Comparison of ENCODE assay signal across 17 cellular contexts in the genomic region with DNA sequence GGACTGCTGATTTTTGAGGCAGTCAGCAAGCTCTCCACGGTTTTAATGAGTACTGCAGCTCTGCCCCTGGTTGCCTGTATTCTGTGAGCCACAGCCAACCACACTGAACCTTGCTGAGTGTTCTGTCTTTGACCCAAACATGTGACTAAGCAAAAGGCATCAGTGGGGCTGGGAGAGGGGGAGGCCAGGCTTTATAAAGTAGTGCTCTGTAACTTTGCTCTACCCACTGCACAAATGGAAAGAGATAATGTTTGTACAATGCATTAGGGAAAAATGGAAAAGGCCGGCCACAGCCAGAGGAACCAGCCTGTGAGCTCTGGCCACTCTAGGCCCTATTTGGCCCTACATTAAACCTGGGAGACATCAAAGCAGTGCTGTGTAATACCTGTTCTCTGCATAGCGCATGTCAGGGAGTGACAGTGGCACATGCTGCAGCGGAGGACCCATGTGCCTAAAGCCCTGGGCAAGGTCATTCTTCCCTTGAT. TPM values are rescaled to one million over a fixed set of nuclear protein-coding genes. Genes with fewer than 3 reads are reported as not detected.
DNase-seq lines count a peak whose midpoint lies in the region; ATAC-seq, FAIRE-seq and TF ChIP-seq lines count a peak whose summit lies in the region.
"Had no signal": no experiment of that assay in that cellular context is flagged by ENCODE, and none has a peak within 500 bp of the region (broad histone marks: within the 10 kb centered on the region; RNA-seq: fewer than 3 reads in every experiment).

No MANE protein-coding gene starts in this region.

- peaks cover 28% of the 10 kb centered on the region for H3K4me1 ChIP-seq in A549
- H3K4me1 ChIP-seq in Loucy (ENCODE audit: insufficient read depth, low read length, poor library complexity, severe bottlenecking) = peaks cover 26% of the 10 kb centered on the region
- peaks cover 0 to 35% (median under 1%) of the 10 kb centered on the region in 12 donors for H3K4me1 ChIP-seq in heart left ventricle
- no peaks in the 10 kb centered on the region for H3K4me1 ChIP-seq in mesenchymal stem cell (ENCODE audit: control insufficient read depth, insufficient read depth, low read depth, low read length)
- no peaks in the 10 kb centered on the region for H3K4me1 ChIP-seq in small intestine (ENCODE audit: control insufficient read depth in 2 of 2, insufficient read depth in 1 of 2, low read depth in 1 of 2, low read length in 1 of 2)

- TF ChIP-seq POLR2A in A549 (IDR thresholded peaks at IDR 0.05; ENCODE audit: low read length) (no peak), heart left ventricle (IDR thresholded peaks at IDR 0.05) (no peak)

- no peak overlapping the region for H3K4me3 ChIP-seq in A549
- no peak overlapping the region for H3K4me3 ChIP-seq in Loucy (ENCODE audit: low read length, poor library complexity, severe bottlenecking)
- H3K4me3 ChIP-seq in heart left ventricle = no peak overlapping the region
- H3K4me3 ChIP-seq in mesenchymal stem cell (ENCODE audit: insufficient read depth in 1 of 2, low read depth in 1 of 2, low read length in 2 of 2) = no peak overlapping the region
- no peak overlapping the region for H3K4me3 ChIP-seq in small intestine (ENCODE audit: low read depth in 1 of 2, low read length in 2 of 2)

- TF ChIP-seq RAD21 in A549 (conservative IDR thresholded peaks at IDR 0.05 in 1 of 2, IDR thresholded peaks at IDR 0.05 in 1 of 2) = no peak

- peak overlapping the region in 1 of 2 experiments; percentile 40 for H3K18ac ChIP-seq in mesenchymal stem cell (ENCODE audit: low read depth in 1 of 2, low read length in 2 of 2)

- POLR2A ChIA-PET in A549 (lab: Yijun Ruan, JAX) = no interaction called here

- H3K23ac ChIP-seq in mesenchymal stem cell (ENCODE audit: low read length in 2 of 2) = peak overlapping the region in 1 of 2 experiments; percentile 80

- H3K27ac ChIP-seq in A549 = peak overlapping the region in 1 of 2 experiments; percentile 56; a peak in 3 of 6 replicates
- H3K27ac ChIP-seq in heart left ventricle = peak overlapping the region in 5 of 12 donors; percentile 23 to 43 (median 27)
- H3K27ac ChIP-seq in mesenchymal stem cell (ENCODE audit: low read length, poor library complexity, severe bottlenecking) = no peak overlapping the region
- H3K27ac ChIP-seq in small intestine (ENCODE audit: low read depth in 1 of 2, low read length in 1 of 2) = no peak overlapping the region
- H3K27ac ChIP-seq: C4-2B had no signal

- 75% methylated on average over 4 of the region's 4 CpGs for WGBS in A549 (ENCODE audit: missing lambda C conversion rate)
- 67 to 72% (median 69%) methylated on average over 4 of the region's 4 CpGs for WGBS in heart left ventricle, 4 donors
- WGBS in mesenchymal stem cell = 89% methylated on average over 4 of the region's 4 CpGs
- 82 to 86% (median 84%) methylated on average over 4 of the region's 4 CpGs for WGBS in small intestine, 3 donors

- H3K27me3 ChIP-seq in Loucy (ENCODE audit: insufficient read depth, low read length, poor library complexity, severe bottlenecking) (no peaks in the 10 kb centered on the region), heart left ventricle (no peaks in the 10 kb centered on the region), mesenchymal stem cell (ENCODE audit: control insufficient read depth in 1 of 2, insufficient read depth in 1 of 2, low read length in 2 of 2) (no peaks in the 10 kb centered on the region), small intestine (ENCODE audit: control insufficient read depth in 2 of 2, insufficient read depth in 2 of 2, low read length in 2 of 2) (no peaks in the 10 kb centered on the region)

- TF ChIP-seq EP300 in A549 (IDR thresholded peaks at IDR 0.05) = no peak

- no peak for FAIRE-seq in A549 (lab: Jason Lieb, UNC)
- no peak for FAIRE-seq in small intestine (lab: Jason Lieb, UNC)
- FAIRE-seq: GM19239 had no signal

- H2AK5ac ChIP-seq in mesenchymal stem cell (ENCODE audit: low read length, severe bottlenecking) = no peak overlapping the region

- DNase-seq in A549 (ENCODE audit: low read depth in 1 of 2, low spot score in 1 of 2) (no peak), heart left ventricle (no peak), mesenchymal stem cell (peak; percentile 14), NCI-H1436 (lab: John Stamatoyannopoulos, UW) (no peak), small intestine (no peak)
- DNase-seq: DMS 273 treated with DMSO at 0.1 percent for 48 hours; EL; NCI-H187 treated with DMSO at 0.1 percent for 48 hours; NCI-H345; NCI-H526; NK-92 treated with Interleukin-12 subunit alpha and Interleukin-12 subunit beta, amount 100 ng/mL, for 24 hours; OCI-M1 had no signal

- no peak overlapping the region for H2BK120ac ChIP-seq in mesenchymal stem cell (ENCODE audit: low read depth, low read length)

- peak; percentile 54 to 70; a peak in 4 of 6 replicates for ATAC-seq in A549
- peak; percentile 33 to 77 (median 64) for ATAC-seq in heart left ventricle
- ATAC-seq in HG03135 (IDR thresholded peaks at IDR 0.05; ENCODE audit: unreplicated experiment) = no peak
- ATAC-seq in HG03139 (IDR thresholded peaks at IDR 0.05; ENCODE audit: unreplicated experiment) = no peak

- H4K20me1 ChIP-seq in Loucy (ENCODE audit: insufficient read depth, low read length, poor library complexity, severe bottlenecking) = no peaks in the 10 kb centered on the region

- H2BK5ac ChIP-seq in mesenchymal stem cell (ENCODE audit: low read depth, low read length, poor library complexity, severe bottlenecking) = no peak overlapping the region

- TF ChIP-seq CTCF in A549 (IDR thresholded peaks at IDR 0.05) (no peak), Loucy (conservative IDR thresholded peaks at IDR 0.05; ENCODE audit: low read length) (no peak), heart left ventricle (IDR thresholded peaks at IDR 0.05) (no peak)

- H3K36me3 ChIP-seq in Loucy (ENCODE audit: insufficient read depth, low read length) (no peaks in the 10 kb centered on the region), heart left ventricle (no peaks in the 10 kb centered on the region), mesenchymal stem cell (ENCODE audit: control insufficient read depth in 1 of 2, insufficient read depth in 2 of 2, low read depth in 1 of 2, low read length in 2 of 2) (no peaks in the 10 kb centered on the region), small intestine (ENCODE audit: control insufficient read depth in 2 of 2, insufficient read depth in 2 of 2, low read length in 2 of 2) (no peaks in the 10 kb centered on the region)

- H3K4me2 ChIP-seq in A549 = no peak overlapping the region
- H3K4me2 ChIP-seq in Loucy (ENCODE audit: low read depth, low read length, poor library complexity, severe bottlenecking) = peak overlapping the region; percentile 7
- no peak overlapping the region for H3K4me2 ChIP-seq in mesenchymal stem cell (ENCODE audit: low read length, poor library complexity, severe bottlenecking)

- no peaks in the 10 kb centered on the region for H3K9me2 ChIP-seq in Loucy (replicated peaks; ENCODE audit: low read depth, low read length)

- no peak overlapping the region for H2BK15ac ChIP-seq in mesenchymal stem cell (ENCODE audit: low read depth, poor library complexity, severe bottlenecking)

- peak overlapping the region; percentile 27 for H4K8ac ChIP-seq in mesenchymal stem cell (ENCODE audit: low read length)

- no peaks in the 10 kb centered on the region for H3F3A ChIP-seq in Loucy (ENCODE audit: low read depth)

- no peak overlapping the region for H3K14ac ChIP-seq in mesenchymal stem cell (ENCODE audit: low read length in 2 of 2)

- peak overlapping the region; percentile 18 for H4K91ac ChIP-seq in mesenchymal stem cell (ENCODE audit: low read length)

- peak overlapping the region in 1 of 2 experiments; percentile 24 for H3K4ac ChIP-seq in mesenchymal stem cell (ENCODE audit: low read depth in 1 of 2, low read length in 2 of 2)

- intact Hi-C loops in heart left ventricle (cut with DNase I) = loop anchor here in 2 of 10 donors (5.0 kb wide), 2 partner anchors 96 to 146 kb away; a partner anchor contains a TSS

- H3K9ac ChIP-seq in Loucy (ENCODE audit: low read depth, low read length, poor library complexity, severe bottlenecking) (no peak overlapping the region), mesenchymal stem cell (ENCODE audit: low read length) (no peak overlapping the region)

- CTCF ChIA-PET in A549 (lab: Yijun Ruan, JAX) = interaction anchor here (1.1 to 1.6 kb wide), 2 partner anchors 99 kb away, joined by 4 read pairs; a partner anchor contains a TSS

- H2AFZ ChIP-seq in Loucy (ENCODE audit: low read length) = peak overlapping the region; percentile 41; the same call in 1 of the 2 replicates
- H2AFZ ChIP-seq in mesenchymal stem cell (ENCODE audit: low read depth, low read length) = no peak overlapping the region

- no peaks in the 10 kb centered on the region for H3K9me3 ChIP-seq in A549
- H3K9me3 ChIP-seq in Loucy (ENCODE audit: insufficient read depth, low read depth, low read length) = no peaks in the 10 kb centered on the region
- no peaks in the 10 kb centered on the region for H3K9me3 ChIP-seq in heart left ventricle
- H3K9me3 ChIP-seq in mesenchymal stem cell (ENCODE audit: control insufficient read depth, low read length) = no peaks in the 10 kb centered on the region
- no peaks in the 10 kb centered on the region for H3K9me3 ChIP-seq in small intestine (ENCODE audit: control insufficient read depth, low read depth)

- no peak overlapping the region for H2BK12ac ChIP-seq in mesenchymal stem cell (ENCODE audit: low read length in 2 of 2)

- no peaks in the 10 kb centered on the region for H3K79me1 ChIP-seq in mesenchymal stem cell (replicated peaks; ENCODE audit: low read length, poor library complexity, severe bottlenecking)

- no peaks in the 10 kb centered on the region for H3K79me2 ChIP-seq in Loucy (ENCODE audit: insufficient read depth, low read length)

TF ChIP-seq in A549, 52 proteins besides CTCF, POLR2A, EP300 and RAD21 (continues in another document):
- TF ChIP-seq MAFK (IDR thresholded peaks at IDR 0.05; ENCODE audit: partially characterized antibody) (no peak), RFX5 (IDR thresholded peaks at IDR 0.05) (no peak), TP53 (CRISPR knock-in tag; IDR thresholded peaks at IDR 0.05) (no peak), ZSCAN20 (CRISPR knock-in tag; IDR thresholded peaks at IDR 0.05) (no peak)

RNA-seq across cellular contexts. Expression of a gene that starts 22.0 kb away (rescaled TPM):
- polyA plus RNA-seq in A549 (2011; rRNA removed) = 0.20 and 0.32 TPM in 2 replicates
- 0.08 and 0.13 TPM in 2 replicates for polyA plus RNA-seq in A549 (2012; cell fraction: cytosol; rRNA removed)
- polyA plus RNA-seq in A549 (2012; cell fraction: nucleus; rRNA removed) = 0.29 and 0.55 TPM in 2 replicates
- 0.16 to 0.31 TPM (median 0.22 TPM) in 3 replicates for polyA plus RNA-seq in A549 (2017; fragmentation: RNase III; extraction: RNeasy Plus Mini Kit Qiagen cat#74134 plus additional on column Dnase treatment)
- polyA minus RNA-seq in A549 (2011; rRNA and poly(A)+ RNA removed) = 0.17 and 0.34 TPM in 2 replicates
- 100 to 1,000 TPM; 148 to 405 (median 299) TPM for total RNA-seq in heart left ventricle
- polyA plus RNA-seq in heart left ventricle = 100 to 1,000 TPM in 1 of 2 donors, 10 to 100 TPM in 1; 70.8 to 125 TPM
- 0.01 TPM for polyA plus RNA-seq in mesenchymal stem cell (2013, experiment 1 of 2)
- 0.04 TPM for polyA plus RNA-seq in mesenchymal stem cell (2013, experiment 2 of 2)
- under 1 TPM; 0.22 to 0.57 (median 0.27) TPM for polyA plus RNA-seq in small intestine

Comparison
In these comparisons a context has a peak if more than half of its experiments do, and no peak if none do; other contexts are left out.
1. ATAC-seq: peak in A549 (2 of 2) and heart left ventricle (4 of 4); none in HG03135 (single experiment) and HG03139 (single experiment).
2. RNA of a gene that starts 22.0 kb away (polyA plus RNA-seq): 70.8 to 125 TPM in heart left ventricle; 0.08 to 0.55 TPM in A549 and 0.22 to 0.57 TPM in small intestine; every median in the first group is over 10 times any median in the second.